In genomic region chr7:151085691-151086620, GRCh38 we compare ENCODE assay signal across 8 cellular contexts. TPM values are rescaled to one million over a fixed set of nuclear protein-coding genes. Genes with fewer than 3 reads are reported as not detected.
DNase-seq lines count a peak whose midpoint lies in the region; ATAC-seq and TF ChIP-seq lines count a peak whose summit lies in the region.

TSS of gene AGAP3 (plus strand) at chr7:151086475. CDS start at chr7:151086742, 267 bp downstream.

- H3K9me3 Mint-ChIP-seq in activated naive CD4-positive, alpha-beta T cell treated with anti-CD3 and anti-CD28 coated beads, Interleukin-2, amount 10 ng/mL, durations not matched to agents 7 days and 5 days = no peaks in the 10 kb centered on the region

- peak within 1 kb of the TSS; percentile 89 for H3K4me3 Mint-ChIP-seq in activated naive CD4-positive, alpha-beta T cell treated with anti-CD3 and anti-CD28 coated beads, Interleukin-2, amount 10 ng/mL, durations not matched to agents 7 days and 5 days

- H3K9me3 ChIP-seq in DND-41 (ENCODE audit: insufficient read depth, low read length, severe bottlenecking) (no peaks in the 10 kb centered on the region), neural cell (ENCODE audit: low read length) (no peaks in the 10 kb centered on the region), tibial nerve (no peaks in the 10 kb centered on the region)

- peaks cover 34% of the 10 kb centered on the region for H3K79me2 ChIP-seq in DND-41 (ENCODE audit: insufficient read depth, low read length)
- peaks cover 32% of the 10 kb centered on the region for H3K79me2 ChIP-seq in neural cell (replicated peaks; ENCODE audit: insufficient read depth, low read length)

- H3K27me3 Mint-ChIP-seq in activated naive CD4-positive, alpha-beta T cell treated with anti-CD3 and anti-CD28 coated beads, Interleukin-2, amount 10 ng/mL, durations not matched to agents 7 days and 5 days = peaks cover 60% of the 10 kb centered on the region

- H3K36me3 ChIP-seq in DND-41 (ENCODE audit: insufficient read depth, low read length) (peaks cover 10% of the 10 kb centered on the region; the same call in 1 of the 2 replicates), neural cell (ENCODE audit: insufficient read depth, low read length) (no peaks in the 10 kb centered on the region), tibial nerve (no peaks in the 10 kb centered on the region)

- H3K9me2 ChIP-seq in neural cell (ENCODE audit: insufficient read depth, low read length) = no peaks in the 10 kb centered on the region

- peaks cover 21% of the 10 kb centered on the region for H4K20me1 ChIP-seq in DND-41 (ENCODE audit: insufficient read depth, low read length)
- H4K20me1 ChIP-seq in neural cell (ENCODE audit: insufficient read depth) = peaks cover 30% of the 10 kb centered on the region

- H3K4me1 Mint-ChIP-seq in activated naive CD4-positive, alpha-beta T cell treated with anti-CD3 and anti-CD28 coated beads, Interleukin-2, amount 10 ng/mL, durations not matched to agents 7 days and 5 days = peaks cover 48% of the 10 kb centered on the region

- TF ChIP-seq POLR2A in tibial nerve (IDR thresholded peaks at IDR 0.05) = peak; percentile 66 to 73

- WGBS in tibial nerve, 2 donors = 0 to 1% methylated on average over 22 to 37 of the region's 84 CpGs

- peak within 1 kb of the TSS; percentile 30 to 66; a peak in 3 of 4 replicates for H3K4me3 ChIP-seq in DND-41 (ENCODE audit: low read depth in 1 of 2, low read length in 2 of 2)
- peak within 1 kb of the TSS; percentile 91 for H3K4me3 ChIP-seq in neural cell (ENCODE audit: low read length)
- peak within 1 kb of the TSS; percentile 63 to 93 (median 68) for H3K4me3 ChIP-seq in tibial nerve

- H3K4me2 ChIP-seq in DND-41 (ENCODE audit: insufficient read depth, low read length) (peak within 1 kb of the TSS; percentile 79), neural cell (ENCODE audit: low read length) (peak within 1 kb of the TSS; percentile 55)

- peak within 1 kb of the TSS; percentile 54 for H3K9ac ChIP-seq in DND-41 (ENCODE audit: low read depth, low read length)
- peak within 1 kb of the TSS; percentile 94 for H3K9ac ChIP-seq in neural cell (ENCODE audit: low read length)

- no peak for TF ChIP-seq CTCF in DND-41 (IDR thresholded peaks at IDR 0.05; ENCODE audit: borderline replicate concordance, extremely low read depth, low read length, poor library complexity, severe bottlenecking)
- no peak for TF ChIP-seq CTCF in neural cell (IDR thresholded peaks at IDR 0.05; ENCODE audit: poor library complexity, severe bottlenecking)
- peak in 1 of 5 experiments; percentile 20 for TF ChIP-seq CTCF in tibial nerve (IDR thresholded peaks at IDR 0.05)

- H3K27me3 ChIP-seq in DND-41 (ENCODE audit: insufficient read depth, low read length, poor library complexity) = peaks cover 14% of the 10 kb centered on the region
- no peaks in the 10 kb centered on the region for H3K27me3 ChIP-seq in neural cell (ENCODE audit: insufficient read depth, low read depth, low read length)
- H3K27me3 ChIP-seq in tibial nerve = no peaks in the 10 kb centered on the region

- peaks cover 5% of the 10 kb centered on the region for H3K36me3 Mint-ChIP-seq in activated naive CD4-positive, alpha-beta T cell treated with anti-CD3 and anti-CD28 coated beads, Interleukin-2, amount 10 ng/mL, durations not matched to agents 7 days and 5 days

- H3K4me1 ChIP-seq in DND-41 (ENCODE audit: insufficient read depth, low read length) (peaks cover 53% of the 10 kb centered on the region), tibial nerve (peaks cover 0 to 75% (median 54%) of the 10 kb centered on the region in 4 donors)

- DNase-seq in DND-41 (peak; percentile 61), LHCN-M2 (ENCODE audit: low read depth) (peak; percentile 94), SHP77 (lab: John Stamatoyannopoulos, UW) (peak; percentile 87 to 92), foreskin melanocyte (peak; percentile 85), tibial nerve (ENCODE audit: low spot score in 2 of 2) (peak; percentile 73 to 77)
- peak; percentile 76 for DNase-seq in activated naive CD4-positive, alpha-beta T cell treated with anti-CD3 and anti-CD28 coated beads, Interleukin-2, amount 10 ng/mL, durations not matched to agents 7 days and 5 days

- TF ChIP-seq RAD21 in neural cell (conservative IDR thresholded peaks at IDR 0.05) = no peak

- H3K27ac Mint-ChIP-seq in activated naive CD4-positive, alpha-beta T cell treated with anti-CD3 and anti-CD28 coated beads, Interleukin-2, amount 10 ng/mL, durations not matched to agents 7 days and 5 days = peak within 1 kb of the TSS; percentile 83

- H2AFZ ChIP-seq in DND-41 (ENCODE audit: low read depth, low read length) (peak within 1 kb of the TSS; percentile 80; the same call in 1 of the 2 replicates), neural cell (ENCODE audit: low read depth, low read length) (peak within 1 kb of the TSS; percentile 21)

- CTCF ChIA-PET in activated naive CD4-positive, alpha-beta T cell treated with anti-CD3 and anti-CD28 coated beads, Interleukin-2, amount 10 ng/mL, durations not matched to agents 7 days and 5 days (lab: Charles Lee) = interaction anchor here (1.2 to 1.7 kb wide), 2 partner anchors 25 to 31 kb away, joined by 4 read pairs; no protein-coding TSS in a partner anchor

- peak; percentile 33 for TF ChIP-seq EP300 in neural cell (conservative IDR thresholded peaks at IDR 0.05; ENCODE audit: poor library complexity, severe bottlenecking)
- TF ChIP-seq EP300 in tibial nerve (IDR thresholded peaks at IDR 0.05) = peak in 1 of 2 donors; percentile 90

- peaks cover 3% of the 10 kb centered on the region for H3F3A ChIP-seq in neural cell (ENCODE audit: insufficient read depth, low read length, poor library complexity, severe bottlenecking)

- ATAC-seq in DND-41 (ENCODE audit: insufficient read depth, low read depth) (peak; percentile 13; the same call in 2 of the 3 replicates), GM21717 (IDR thresholded peaks at IDR 0.05; ENCODE audit: unreplicated experiment) (peak; percentile 41)

- H3K27ac ChIP-seq in DND-41 (ENCODE audit: low read length) (no peak within 1 kb of the TSS), neural cell (ENCODE audit: low read length) (peak within 1 kb of the TSS; percentile 62), tibial nerve (peak within 1 kb of the TSS; percentile 81 to 93 (median 86))

TF ChIP-seq in neural cell, 6 proteins besides CTCF, POLR2A, EP300 and RAD21:
- TF ChIP-seq POLR2AphosphoS5 (IDR thresholded peaks at IDR 0.05) (peak; percentile 93), MXI1 (conservative IDR thresholded peaks at IDR 0.05; ENCODE audit: poor library complexity, severe bottlenecking) (no peak), EZH2 (IDR thresholded peaks at IDR 0.05; ENCODE audit: borderline replicate concordance, insufficient read depth, low read length, poor library complexity, severe bottlenecking) (no peak), TAF1 (IDR thresholded peaks at IDR 0.05; ENCODE audit: low read depth) (no peak)
TF ChIP-seq in neural cell: peak in this region for 1.

RNA-seq across cellular contexts. Expression of gene AGAP3, which starts in this region (rescaled TPM):
- 52.8 and 53.4 TPM in 2 replicates for total RNA-seq in LHCN-M2 (2014; rRNA removed)
- 60.3 TPM for polyA plus RNA-seq in LHCN-M2 (2012)
- polyA plus RNA-seq in neural cell = 92.9 and 117 TPM in 2 replicates
- 93.5 and 102 TPM in 2 replicates for polyA minus RNA-seq in neural cell
- total RNA-seq in tibial nerve = 100 to 1,000 TPM in 2 of 4 donors, 10 to 100 TPM in 2; 40.0 to 114 (median 87.2) TPM
